In genomic region chr2:142033393-142033792, GRCh38 we compare ENCODE assay signal across 24 cellular contexts.
"Had no signal": no experiment of that assay in that cellular context is flagged by ENCODE, and none has a peak within 500 bp of the region (broad histone marks: within the 10 kb centered on the region; RNA-seq: fewer than 3 reads in every experiment).

No MANE protein-coding gene starts in this region.

- DNase-seq: activated gamma-delta T cell treated with Interleukin-2 at 50 U/mL for 16 hours; activated T-cell treated with anti-CD3 and anti-CD28 coated beads, Interleukin-2, amount 50 U/mL, for 1 hour; anterior cingulate cortex; effector memory CD4-positive, alpha-beta T cell; foreskin melanocyte; glutamatergic neuron; left cardiac atrium; pancreas; psoas muscle; right cardiac atrium; stimulated activated CD4-positive, alpha-beta T cell treated with anti-CD3 and anti-CD28 coated beads, Interleukin-1b, Interleukin-23, amount 100 ng/mL, for 48 hours; substantia nigra; T-helper 9 cell; thyroid gland; upper lobe of right lung had no signal

- H3K27me3 Mint-ChIP-seq: activated naive CD4-positive, alpha-beta T cell treated with anti-CD3 and anti-CD28 coated beads, Interleukin-2, amount 50 U/mL, for 24 hours; central memory CD8-positive, alpha-beta T cell; natural killer cell treated with Interleukin-12 subunit alpha and Interleukin-12 subunit beta and Interleukin-15 and Interleukin-18, amount 100 ng/mL, for 72 hours; stimulated activated naive CD8-positive, alpha-beta T cell treated with anti-CD3 and anti-CD28 coated beads, Interleukin-15, Interleukin-2, amounts not matched to agents 100 ng/mL and 50 ng/mL, for 24 hours had no signal

- H3K4me3 ChIP-seq: breast epithelium, hepatocyte, pancreas, psoas muscle, skin epidermis, thyroid gland, upper lobe of right lung had no signal

- H3K27me3 ChIP-seq: breast epithelium, hepatocyte, neutrophil, pancreas, thyroid gland, upper lobe of right lung had no signal

- H3K4me1 Mint-ChIP-seq: activated naive CD4-positive, alpha-beta T cell treated with anti-CD3 and anti-CD28 coated beads, Interleukin-2, amount 50 U/mL, for 24 hours; central memory CD8-positive, alpha-beta T cell had no signal

- ATAC-seq: left cardiac atrium; natural killer cell treated with Interleukin-12 subunit alpha and Interleukin-12 subunit beta and Interleukin-15 and Interleukin-18, amount 100 ng/mL, for 72 hours; pancreas; psoas muscle; right cardiac atrium; upper lobe of right lung; WTC11 had no signal

- H3K4me1 ChIP-seq: breast epithelium, pancreas, psoas muscle, upper lobe of right lung had no signal

- H3K27ac ChIP-seq: breast epithelium, hepatocyte, neutrophil, pancreas, psoas muscle, skin epidermis, thyroid gland, upper lobe of right lung had no signal

- H3K9me3 ChIP-seq: breast epithelium, neutrophil, pancreas, psoas muscle, thyroid gland, upper lobe of right lung had no signal

- H3K27ac Mint-ChIP-seq: activated naive CD4-positive, alpha-beta T cell treated with anti-CD3 and anti-CD28 coated beads, Interleukin-2, amount 50 U/mL, for 24 hours; natural killer cell treated with Interleukin-12 subunit alpha and Interleukin-12 subunit beta and Interleukin-15 and Interleukin-18, amount 100 ng/mL, for 72 hours; stimulated activated naive CD8-positive, alpha-beta T cell treated with anti-CD3 and anti-CD28 coated beads, Interleukin-15, Interleukin-2, amounts not matched to agents 100 ng/mL and 50 ng/mL, for 24 hours; WTC11 had no signal

- H3K36me3 Mint-ChIP-seq: activated naive CD4-positive, alpha-beta T cell treated with anti-CD3 and anti-CD28 coated beads, Interleukin-2, amount 50 U/mL, for 24 hours; natural killer cell treated with Interleukin-12 subunit alpha and Interleukin-12 subunit beta and Interleukin-15 and Interleukin-18, amount 100 ng/mL, for 72 hours; WTC11 had no signal

- H3K4me3 Mint-ChIP-seq: activated naive CD4-positive, alpha-beta T cell treated with anti-CD3 and anti-CD28 coated beads, Interleukin-2, amount 50 U/mL, for 24 hours; central memory CD8-positive, alpha-beta T cell; natural killer cell treated with Interleukin-12 subunit alpha and Interleukin-12 subunit beta and Interleukin-15 and Interleukin-18, amount 100 ng/mL, for 72 hours; stimulated activated naive CD8-positive, alpha-beta T cell treated with anti-CD3 and anti-CD28 coated beads, Interleukin-15, Interleukin-2, amounts not matched to agents 100 ng/mL and 50 ng/mL, for 24 hours; WTC11 had no signal

- H3K36me3 ChIP-seq: breast epithelium, neutrophil, pancreas, thyroid gland, upper lobe of right lung had no signal
